In genomic region chr19:13154241-13154778, GRCh38 we compare ENCODE assay signal across 1 cellular context.
TF ChIP-seq lines count a peak whose summit lies in the region.

No MANE protein-coding gene starts in this region.

TF ChIP-seq in HepG2, 621 proteins besides CTCF, POLR2A, EP300 and RAD21 (continues in another document):
- TF ChIP-seq GMEB2 (CRISPR knock-in tag; IDR thresholded peaks at IDR 0.05; ENCODE audit: low read depth) (no peak), RXRA (CRISPR knock-in tag; IDR thresholded peaks at IDR 0.05) (peak; percentile 33; the same call in 1 of the 2 replicates), TCF7 (IDR thresholded peaks at IDR 0.05; ENCODE audit: low read depth) (no peak), USF2 (IDR thresholded peaks at IDR 0.05; ENCODE audit: low read depth, low read length) (no peak), USF2 (CRISPR knock-in tag; IDR thresholded peaks at IDR 0.05; ENCODE audit: borderline replicate concordance) (no peak), RFXANK (CRISPR knock-in tag; IDR thresholded peaks at IDR 0.05) (no peak), ZNF513 (CRISPR knock-in tag; conservative IDR thresholded peaks at IDR 0.05) (no peak), NR2F2 (IDR thresholded peaks at IDR 0.05; ENCODE audit: borderline replicate concordance, low read depth) (0 out of 2 replicates have a peak, but pooled peaks have one; percentile 16), TFAP4 (IDR thresholded peaks at IDR 0.05; ENCODE audit: borderline replicate concordance, low read depth) (no peak), MED1 (CRISPR knock-in tag; IDR thresholded peaks at IDR 0.05) (peak; percentile 64), ATF2 (CRISPR knock-in tag; IDR thresholded peaks at IDR 0.05) (peak; percentile 21; the same call in 1 of the 2 replicates), ZC3H13 (CRISPR knock-in tag; IDR thresholded peaks at IDR 0.05) (no peak; the same call in 1 of the 2 replicates), FOXP1 (IDR thresholded peaks at IDR 0.05) (no peak), FOXP1 (CRISPR knock-in tag; IDR thresholded peaks at IDR 0.05) (peak; percentile 24; the same call in 1 of the 2 replicates), FOXP4 (CRISPR knock-in tag; IDR thresholded peaks at IDR 0.05) (0 out of 2 replicates have a peak, but pooled peaks have one; percentile 40), AKAP8 (CRISPR knock-in tag; IDR thresholded peaks at IDR 0.05) (0 out of 2 replicates have a peak, but pooled peaks have one; percentile 5), KAT7 (CRISPR knock-in tag; IDR thresholded peaks at IDR 0.05; ENCODE audit: borderline replicate concordance) (0 out of 2 replicates have a peak, but pooled peaks have one; percentile 16), ZFAT (CRISPR knock-in tag; conservative IDR thresholded peaks at IDR 0.05) (no peak), ZNF337 (CRISPR knock-in tag; IDR thresholded peaks at IDR 0.05; ENCODE audit: borderline replicate concordance, low read depth) (no peak), ZNF121 (CRISPR knock-in tag; IDR thresholded peaks at IDR 0.05) (0 out of 2 replicates have a peak, but pooled peaks have one; percentile 14), ZNF883 (CRISPR knock-in tag; IDR thresholded peaks at IDR 0.05; ENCODE audit: not compliant biosample characterization) (no peak), ZNF138 (CRISPR knock-in tag; IDR thresholded peaks at IDR 0.05; ENCODE audit: low read depth) (no peak), HDAC1 (CRISPR knock-in tag; IDR thresholded peaks at IDR 0.05) (peak; percentile 55), ZNF598 (CRISPR knock-in tag; IDR thresholded peaks at IDR 0.05; ENCODE audit: borderline replicate concordance) (no peak), POGK (CRISPR knock-in tag; conservative IDR thresholded peaks at IDR 0.05) (0 out of 2 replicates have a peak, but pooled peaks have one; percentile 19), ZHX2 (IDR thresholded peaks at IDR 0.05; ENCODE audit: low read depth) (peak; percentile 64; the same call in 1 of the 2 replicates), ZHX2 (CRISPR knock-in tag; IDR thresholded peaks at IDR 0.05; ENCODE audit: borderline replicate concordance) (no peak), ZNF878 (CRISPR knock-in tag; IDR thresholded peaks at IDR 0.05) (0 out of 2 replicates have a peak, but pooled peaks have one; percentile 66), KLF6 (CRISPR knock-in tag; IDR thresholded peaks at IDR 0.05) (0 out of 2 replicates have a peak, but pooled peaks have one; percentile 31), CREM (IDR thresholded peaks at IDR 0.05) (peak; percentile 38), CREM (CRISPR knock-in tag; IDR thresholded peaks at IDR 0.05) (no peak), SAP130 (CRISPR knock-in tag; IDR thresholded peaks at IDR 0.05; ENCODE audit: low read depth) (peak; percentile 62), GATAD2A (CRISPR knock-in tag; IDR thresholded peaks at IDR 0.05) (peak; percentile 60; the same call in 1 of the 2 replicates), RXRB (CRISPR knock-in tag; IDR thresholded peaks at IDR 0.05; ENCODE audit: borderline replicate concordance) (no peak), ELF1 (CRISPR knock-in tag; IDR thresholded peaks at IDR 0.05) (peak; percentile 33; the same call in 1 of the 2 replicates), FOSL2 (CRISPR knock-in tag; IDR thresholded peaks at IDR 0.05) (peak; percentile 83), ATF1 (CRISPR knock-in tag; IDR thresholded peaks at IDR 0.05) (no peak), CEBPG (CRISPR knock-in tag; IDR thresholded peaks at IDR 0.05) (peak; percentile 88), ZNF543 (CRISPR knock-in tag; IDR thresholded peaks at IDR 0.05) (no peak), GMEB1 (CRISPR knock-in tag; IDR thresholded peaks at IDR 0.05; ENCODE audit: borderline replicate concordance) (peak; percentile 33; the same call in 1 of the 2 replicates)
